ENCODE assay signal across 1 cellular context in the genomic region with DNA sequence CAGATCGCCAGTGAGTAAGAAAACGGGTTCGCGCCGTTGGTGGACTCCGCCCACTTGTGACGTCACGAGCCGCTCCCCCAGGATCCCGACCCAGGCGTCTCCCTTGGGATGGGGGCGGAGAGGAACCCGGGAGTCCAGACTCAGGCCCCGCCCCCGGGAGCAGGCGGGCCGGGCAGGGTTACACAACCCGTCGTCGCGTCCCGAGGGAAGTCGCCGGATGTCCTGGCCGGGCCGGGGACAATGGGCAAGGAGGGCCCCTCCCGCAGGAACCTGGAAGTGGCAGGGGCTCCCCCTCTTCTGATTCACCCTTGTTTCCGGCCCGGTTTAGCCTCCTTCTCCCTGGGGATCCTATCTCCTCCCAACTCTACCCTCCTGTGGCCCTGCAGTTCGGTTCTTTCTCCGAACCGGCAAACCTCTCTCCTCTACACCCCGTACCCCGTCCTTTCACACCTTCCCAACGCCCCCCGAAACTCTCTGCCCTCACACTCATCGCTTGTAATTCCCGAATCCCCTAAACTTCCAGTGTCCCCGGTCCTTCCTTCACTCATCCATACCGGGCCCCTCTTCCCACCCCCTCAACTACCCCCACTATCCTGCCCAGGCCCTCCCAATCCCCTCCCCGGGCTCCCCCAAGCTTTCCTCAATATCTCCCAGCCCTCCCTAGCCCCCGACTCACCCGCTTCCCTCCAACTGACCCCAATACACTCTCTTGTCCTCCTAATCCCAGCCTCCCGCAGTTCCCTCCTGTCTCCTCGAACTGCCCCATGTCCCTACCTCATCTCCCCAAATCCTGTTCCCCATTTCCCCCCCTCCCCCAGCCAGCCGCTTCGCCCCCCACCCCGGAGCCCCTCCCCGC.
TF ChIP-seq lines count a peak whose summit lies in the region.

No MANE protein-coding gene starts in this region.

TF ChIP-seq in K562, 482 proteins besides CTCF, POLR2A, EP300 and RAD21 (continued from another document and continues in another):
- TF ChIP-seq, protein P1, sequence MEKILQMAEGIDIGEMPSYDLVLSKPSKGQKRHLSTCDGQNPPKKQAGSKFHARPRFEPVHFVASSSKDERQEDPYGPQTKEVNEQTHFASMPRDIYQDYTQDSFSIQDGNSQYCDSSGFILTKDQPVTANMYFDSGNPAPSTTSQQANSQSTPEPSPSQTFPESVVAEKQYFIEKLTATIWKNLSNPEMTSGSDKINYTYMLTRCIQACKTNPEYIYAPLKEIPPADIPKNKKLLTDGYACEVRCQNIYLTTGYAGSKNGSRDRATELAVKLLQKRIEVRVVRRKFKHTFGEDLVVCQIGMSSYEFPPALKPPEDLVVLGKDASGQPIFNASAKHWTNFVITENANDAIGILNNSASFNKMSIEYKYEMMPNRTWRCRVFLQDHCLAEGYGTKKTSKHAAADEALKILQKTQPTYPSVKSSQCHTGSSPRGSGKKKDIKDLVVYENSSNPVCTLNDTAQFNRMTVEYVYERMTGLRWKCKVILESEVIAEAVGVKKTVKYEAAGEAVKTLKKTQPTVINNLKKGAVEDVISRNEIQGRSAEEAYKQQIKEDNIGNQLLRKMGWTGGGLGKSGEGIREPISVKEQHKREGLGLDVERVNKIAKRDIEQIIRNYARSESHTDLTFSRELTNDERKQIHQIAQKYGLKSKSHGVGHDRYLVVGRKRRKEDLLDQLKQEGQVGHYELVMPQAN (IDR thresholded peaks at IDR 0.05; ENCODE audit: borderline replicate concordance): peak; percentile 44; the same call in 1 of the 2 replicates
- TF ChIP-seq HNRNPH1 (optimal IDR thresholded peaks at IDR 0.05; ENCODE audit: low read depth, low read length): no peak
- TF ChIP-seq, protein P2, sequence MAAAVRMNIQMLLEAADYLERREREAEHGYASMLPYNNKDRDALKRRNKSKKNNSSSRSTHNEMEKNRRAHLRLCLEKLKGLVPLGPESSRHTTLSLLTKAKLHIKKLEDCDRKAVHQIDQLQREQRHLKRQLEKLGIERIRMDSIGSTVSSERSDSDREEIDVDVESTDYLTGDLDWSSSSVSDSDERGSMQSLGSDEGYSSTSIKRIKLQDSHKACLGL (CRISPR knock-in tag; IDR thresholded peaks at IDR 0.05; ENCODE audit: borderline replicate concordance, poor library complexity, severe bottlenecking): no peak
- TF ChIP-seq ZNF583 (CRISPR knock-in tag; IDR thresholded peaks at IDR 0.05): no peak
- TF ChIP-seq REST (CRISPR knock-in tag; IDR thresholded peaks at IDR 0.05; ENCODE audit: low read depth): no peak
- peak; percentile 68 for TF ChIP-seq ETS1 (conservative IDR thresholded peaks at IDR 0.05; ENCODE audit: control insufficient read depth, low read depth, low read length)
- peak; percentile 97 for TF ChIP-seq ETV1 (tag; conservative IDR thresholded peaks at IDR 0.05; ENCODE audit: low read depth)
- TF ChIP-seq FOSL1 (tag; conservative IDR thresholded peaks at IDR 0.05): peak; percentile 82
- no peak for TF ChIP-seq NFATC3 (IDR thresholded peaks at IDR 0.05)
- TF ChIP-seq, protein P3, sequence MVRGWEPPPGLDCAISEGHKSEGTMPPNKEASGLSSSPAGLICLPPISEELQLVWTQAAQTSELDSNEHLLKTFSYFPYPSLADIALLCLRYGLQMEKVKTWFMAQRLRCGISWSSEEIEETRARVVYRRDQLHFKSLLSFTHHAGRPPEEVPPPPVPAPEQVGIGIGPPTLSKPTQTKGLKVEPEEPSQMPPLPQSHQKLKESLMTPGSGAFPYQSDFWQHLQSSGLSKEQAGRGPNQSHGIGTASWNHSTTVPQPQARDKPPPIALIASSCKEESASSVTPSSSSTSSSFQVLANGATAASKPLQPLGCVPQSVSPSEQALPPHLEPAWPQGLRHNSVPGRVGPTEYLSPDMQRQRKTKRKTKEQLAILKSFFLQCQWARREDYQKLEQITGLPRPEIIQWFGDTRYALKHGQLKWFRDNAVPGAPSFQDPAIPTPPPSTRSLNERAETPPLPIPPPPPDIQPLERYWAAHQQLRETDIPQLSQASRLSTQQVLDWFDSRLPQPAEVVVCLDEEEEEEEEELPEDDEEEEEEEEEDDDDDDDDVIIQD (CRISPR knock-in tag; IDR thresholded peaks at IDR 0.05): no peak
- no peak for TF ChIP-seq ZNF586 (CRISPR knock-in tag; conservative IDR thresholded peaks at IDR 0.05)
- no peak for TF ChIP-seq GTF2F1 (IDR thresholded peaks at IDR 0.05; ENCODE audit: low read depth, low read length)
- TF ChIP-seq NRF1 (conservative IDR thresholded peaks at IDR 0.05 in 1 of 2, IDR thresholded peaks at IDR 0.05 in 1 of 2): peak; percentile 57 to 65
- no peak for TF ChIP-seq ZBTB8A (IDR thresholded peaks at IDR 0.05; ENCODE audit: partially characterized antibody)
- no peak for TF ChIP-seq ZNF766 (CRISPR knock-in tag; conservative IDR thresholded peaks at IDR 0.05)
- TF ChIP-seq CEBPG (CRISPR knock-in tag; IDR thresholded peaks at IDR 0.05): peak; percentile 61; the same call in 1 of the 2 replicates
- peak; percentile 88 to 92 for TF ChIP-seq CEBPG (tag; conservative IDR thresholded peaks at IDR 0.05 in 1 of 2, IDR thresholded peaks at IDR 0.05 in 1 of 2)
- no peak for TF ChIP-seq CBFA2T3 (IDR thresholded peaks at IDR 0.05)
- TF ChIP-seq DDX20 (tag; IDR thresholded peaks at IDR 0.05; ENCODE audit: low read depth): no peak
- no peak for TF ChIP-seq CHAMP1 (IDR thresholded peaks at IDR 0.05)
- TF ChIP-seq BRF2 (IDR thresholded peaks at IDR 0.05; ENCODE audit: borderline replicate concordance, insufficient read depth, insufficient read length): no peak
- peak in 1 of 2 experiments; percentile 76; a peak in 2 of 4 replicates for TF ChIP-seq SRF (CRISPR knock-in tag; IDR thresholded peaks at IDR 0.05)
- TF ChIP-seq CREBBP (IDR thresholded peaks at IDR 0.05; ENCODE audit: low read depth, low read length): no peak
- TF ChIP-seq ELK3 (CRISPR knock-in tag; IDR thresholded peaks at IDR 0.05): no peak
- no peak for TF ChIP-seq FOXA1 (IDR thresholded peaks at IDR 0.05; ENCODE audit: borderline replicate concordance)
- TF ChIP-seq MAX (CRISPR knock-in tag; IDR thresholded peaks at IDR 0.05): no peak
- no peak for TF ChIP-seq MYBL2 (IDR thresholded peaks at IDR 0.05; ENCODE audit: low read depth)
- TF ChIP-seq MYBL2 (CRISPR knock-in tag; IDR thresholded peaks at IDR 0.05; ENCODE audit: borderline replicate concordance): no peak
- no peak for TF ChIP-seq HCFC1 (IDR thresholded peaks at IDR 0.05; ENCODE audit: low read depth, low read length)
- TF ChIP-seq, protein P4, sequence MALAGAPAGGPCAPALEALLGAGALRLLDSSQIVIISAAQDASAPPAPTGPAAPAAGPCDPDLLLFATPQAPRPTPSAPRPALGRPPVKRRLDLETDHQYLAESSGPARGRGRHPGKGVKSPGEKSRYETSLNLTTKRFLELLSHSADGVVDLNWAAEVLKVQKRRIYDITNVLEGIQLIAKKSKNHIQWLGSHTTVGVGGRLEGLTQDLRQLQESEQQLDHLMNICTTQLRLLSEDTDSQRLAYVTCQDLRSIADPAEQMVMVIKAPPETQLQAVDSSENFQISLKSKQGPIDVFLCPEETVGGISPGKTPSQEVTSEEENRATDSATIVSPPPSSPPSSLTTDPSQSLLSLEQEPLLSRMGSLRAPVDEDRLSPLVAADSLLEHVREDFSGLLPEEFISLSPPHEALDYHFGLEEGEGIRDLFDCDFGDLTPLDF (CRISPR knock-in tag; IDR thresholded peaks at IDR 0.05): 0 out of 2 replicates have a peak, but pooled peaks have one; percentile 60
- TF ChIP-seq ZNF24 (IDR thresholded peaks at IDR 0.05): no peak
- no peak; the same call in 1 of the 2 replicates for TF ChIP-seq CTBP1 (IDR thresholded peaks at IDR 0.05; ENCODE audit: borderline replicate concordance)
- no peak for TF ChIP-seq WHSC1 (IDR thresholded peaks at IDR 0.05; ENCODE audit: low read length)
- TF ChIP-seq BDP1 (IDR thresholded peaks at IDR 0.05; ENCODE audit: insufficient read depth, insufficient read length): no peak
- no peak for TF ChIP-seq ZEB2 (IDR thresholded peaks at IDR 0.05)
- TF ChIP-seq, protein P5, sequence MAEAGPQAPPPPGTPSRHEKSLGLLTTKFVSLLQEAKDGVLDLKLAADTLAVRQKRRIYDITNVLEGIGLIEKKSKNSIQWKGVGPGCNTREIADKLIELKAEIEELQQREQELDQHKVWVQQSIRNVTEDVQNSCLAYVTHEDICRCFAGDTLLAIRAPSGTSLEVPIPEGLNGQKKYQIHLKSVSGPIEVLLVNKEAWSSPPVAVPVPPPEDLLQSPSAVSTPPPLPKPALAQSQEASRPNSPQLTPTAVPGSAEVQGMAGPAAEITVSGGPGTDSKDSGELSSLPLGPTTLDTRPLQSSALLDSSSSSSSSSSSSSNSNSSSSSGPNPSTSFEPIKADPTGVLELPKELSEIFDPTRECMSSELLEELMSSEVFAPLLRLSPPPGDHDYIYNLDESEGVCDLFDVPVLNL (CRISPR knock-in tag; IDR thresholded peaks at IDR 0.05; ENCODE audit: low read depth): no peak
- TF ChIP-seq C11orf30 (IDR thresholded peaks at IDR 0.05; ENCODE audit: low read depth): no peak
